Comparison of ENCODE assay signal across 22 cellular contexts in genomic region chr7:116562529-116563121, GRCh38. TPM values are rescaled to one million over a fixed set of nuclear protein-coding genes. Genes with fewer than 3 reads are reported as not detected.
"Had no signal": no experiment of that assay in that cellular context is flagged by ENCODE, and none has a peak within 500 bp of the region (broad histone marks: within the 10 kb centered on the region; RNA-seq: fewer than 3 reads in every experiment).

No MANE protein-coding gene starts in this region.

- H3K27ac Mint-ChIP-seq: activated CD8-positive, alpha-beta T cell treated with anti-CD3 and anti-CD28 coated beads, Interleukin-2, amount 10 ng/mL, durations not matched to agents 7 days and 5 days; activated naive CD8-positive, alpha-beta T cell; mesothelial cell of epicardium; natural killer cell; stimulated activated effector memory CD8-positive, alpha-beta T cell treated with anti-CD3 and anti-CD28 coated beads, Interleukin-12 subunit alpha, Interleukin-12 subunit beta, amount 100 ng/mL, for 72 hours; T-helper 2 cell treated with Interferon-gamma antibody and Interleukin-4, amounts not matched to agents 5 μg/mL and 100 μg/mL, for 36 hours had no signal

- H3K9me3 Mint-ChIP-seq: T-helper 2 cell treated with Interferon-gamma antibody and Interleukin-4, amounts not matched to agents 5 μg/mL and 100 μg/mL, for 36 hours had no signal

- H3K4me3 ChIP-seq: breast epithelium, colonic mucosa, lung, ovary, prostate gland, suprapubic skin had no signal

- H3K36me3 Mint-ChIP-seq: activated naive CD8-positive, alpha-beta T cell; mesothelial cell of epicardium; natural killer cell; stimulated activated effector memory CD8-positive, alpha-beta T cell treated with anti-CD3 and anti-CD28 coated beads, Interleukin-12 subunit alpha, Interleukin-12 subunit beta, amount 100 ng/mL, for 72 hours; T-cell had no signal

- H3K4me3 Mint-ChIP-seq: activated CD8-positive, alpha-beta T cell treated with anti-CD3 and anti-CD28 coated beads, Interleukin-2, amount 10 ng/mL, durations not matched to agents 7 days and 5 days; activated naive CD8-positive, alpha-beta T cell; mesothelial cell of epicardium; natural killer cell; stimulated activated effector memory CD8-positive, alpha-beta T cell treated with anti-CD3 and anti-CD28 coated beads, Interleukin-12 subunit alpha, Interleukin-12 subunit beta, amount 100 ng/mL, for 72 hours; stimulated activated naive CD8-positive, alpha-beta T cell treated with anti-CD3 and anti-CD28 coated beads, Interleukin-15, amount 100 ng/mL, for 72 hours; T-cell; T-helper 2 cell treated with Interferon-gamma antibody and Interleukin-4, amounts not matched to agents 5 μg/mL and 100 μg/mL, for 36 hours had no signal

- H3K4me1 ChIP-seq: breast epithelium, colonic mucosa, prostate gland had no signal

- H3K4me1 Mint-ChIP-seq: natural killer cell; stimulated activated naive CD8-positive, alpha-beta T cell treated with anti-CD3 and anti-CD28 coated beads, Interleukin-15, amount 100 ng/mL, for 72 hours; T-cell had no signal

- H3K36me3 ChIP-seq: breast epithelium, colonic mucosa, ovary, prostate gland had no signal

- ATAC-seq: activated CD8-positive, alpha-beta T cell treated with anti-CD3 and anti-CD28 coated beads, Interleukin-2, amount 10 ng/mL, durations not matched to agents 7 days and 5 days; left colon; natural killer cell; stimulated activated effector memory CD8-positive, alpha-beta T cell treated with anti-CD3 and anti-CD28 coated beads, Interleukin-12 subunit alpha, Interleukin-12 subunit beta, amount 100 ng/mL, for 72 hours; stimulated activated naive CD8-positive, alpha-beta T cell treated with anti-CD3 and anti-CD28 coated beads, Interleukin-15, amount 100 ng/mL, for 72 hours; T-cell had no signal

- H3K27ac ChIP-seq: breast epithelium, colonic mucosa, ovary, prostate gland, suprapubic skin, VCaP had no signal

- H3K9me3 ChIP-seq: breast epithelium, colonic mucosa, ovary, prostate gland, suprapubic skin had no signal

- H3K27me3 ChIP-seq: breast epithelium, colonic mucosa, ovary, suprapubic skin had no signal

- DNase-seq: activated CD4-positive, alpha-beta T cell treated with anti-CD3 and anti-CD28 coated beads, Interleukin-2, amount 50 U/mL, for 1 hour; activated CD4-positive, CD25-positive, alpha-beta regulatory T cell treated with anti-CD3 and anti-CD28 coated beads, Interleukin-2, amount 50 U/mL, for 72 hours; activated CD8-positive, alpha-beta T cell treated with anti-CD3 and anti-CD28 coated beads, Interleukin-2, amount 10 ng/mL, durations not matched to agents 7 days and 5 days; activated gamma-delta T cell treated with Interleukin-2 at 50 U/mL for 16 hours; colonic mucosa; effector CD4-positive, alpha-beta T cell; left colon; natural killer cell; stimulated activated CD4-positive, alpha-beta T cell treated with anti-CD3 and anti-CD28 coated beads, Interleukin-1b, Interleukin-23, amount 100 ng/mL, for 48 hours; stimulated activated naive CD8-positive, alpha-beta T cell treated with anti-CD3 and anti-CD28 coated beads, Interleukin-15, amount 100 ng/mL, for 72 hours; T-cell; trophoblast cell had no signal

RNA-seq across cellular contexts. Expression of gene CAV1, which starts 37.8 kb away (rescaled TPM):
- total RNA-seq: activated CD8-positive, alpha-beta T cell treated with anti-CD3 and anti-CD28 coated beads, Interleukin-2, amount 10 ng/mL, durations not matched to agents 7 days and 5 days; natural killer cell had no signal
